8 cellular contexts compared by ENCODE assay signal in the genomic region with DNA sequence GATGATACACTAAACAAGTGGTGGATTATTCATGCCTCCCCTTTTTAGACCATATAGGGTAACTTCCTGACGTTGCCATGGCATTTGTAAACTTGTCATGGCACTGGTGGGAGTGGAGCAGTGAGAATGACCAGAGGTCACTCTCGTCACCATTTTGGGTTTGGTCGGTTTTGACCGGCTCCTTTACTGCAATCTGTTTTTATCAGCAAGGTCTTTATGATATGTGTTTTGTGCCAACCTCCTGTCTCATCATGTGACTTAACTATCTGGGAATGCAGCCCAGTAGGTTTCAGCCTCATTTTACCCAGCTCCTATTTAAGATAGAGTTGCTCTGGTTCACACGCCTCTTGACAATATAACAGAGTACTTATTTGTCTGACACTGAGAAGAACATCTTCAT. TPM values are rescaled to one million over a fixed set of nuclear protein-coding genes. Genes with fewer than 3 reads are reported as not detected.
DNase-seq lines count a peak whose midpoint lies in the region; ATAC-seq and TF ChIP-seq lines count a peak whose summit lies in the region.
"Not testable (repeated sequence)": the region's sequence is repeated elsewhere in the genome, so short reads cannot be mapped to it uniquely, and the experiment has no call there.

No MANE protein-coding gene starts in this region.

- not testable (repeated sequence) for TF ChIP-seq CTCF in CD4-positive, alpha-beta T cell (IDR thresholded peaks at IDR 0.05); fibroblast of the aortic adventitia (IDR thresholded peaks at IDR 0.05; ENCODE audit: insufficient read depth, low read length); psoas muscle (IDR thresholded peaks at IDR 0.05)

- peak overlapping the region; percentile 76 for H3K4me3 ChIP-seq in adipocyte (ENCODE audit: low read length)
- H3K4me3 ChIP-seq in fibroblast of the aortic adventitia (ENCODE audit: low read depth, low read length) = peak overlapping the region; percentile 29
- peak overlapping the region; percentile 26 for H3K4me3 ChIP-seq in psoas muscle
- not testable (repeated sequence) for H3K4me3 ChIP-seq in thymus (ENCODE audit: low read length)

- CTCF ChIA-PET in CD4-positive, alpha-beta T cell (lab: Charles Lee) = not testable (repeated sequence)

- intact Hi-C loops in CD4-positive, alpha-beta T cell (cut with DNase I, micrococcal nuclease); activated T-helper 1 cell treated with anti-CD3 and anti-CD28 coated beads, Interleukin-12 subunit alpha, Interleukin-12 subunit beta, Interleukin-2, Interleukin-4 antibody, amounts not matched to agents 30 ng/mL and 10 ng/mL and 1 ng/mL, durations not matched to agents 14 hours and 24 hours and 36 hours (cut with micrococcal nuclease); psoas muscle (cut with DNase I): not testable (repeated sequence)

- H3K36me3 Mint-ChIP-seq in CD4-positive, alpha-beta T cell (ENCODE audit: low read depth) = peaks cover 58% of the 10 kb centered on the region
- peaks cover 18% of the 10 kb centered on the region for H3K36me3 Mint-ChIP-seq in T-helper 2 cell treated with Interferon-gamma antibody and Interleukin-4, amounts not matched to agents 5 μg/mL and 100 μg/mL, for 36 hours (ENCODE audit: low read depth)
- peaks cover 27% of the 10 kb centered on the region for H3K36me3 Mint-ChIP-seq in activated T-helper 1 cell treated with anti-CD3 and anti-CD28 coated beads, Interleukin-12 subunit alpha, Interleukin-12 subunit beta, Interleukin-2, Interleukin-4 antibody, amounts not matched to agents 30 ng/mL and 10 ng/mL and 1 ng/mL, durations not matched to agents 14 hours and 24 hours and 36 hours (ENCODE audit: low read depth)
- peaks cover 10% of the 10 kb centered on the region for H3K36me3 Mint-ChIP-seq in memory B cell

- not testable (repeated sequence) for H3K27me3 ChIP-seq in CD4-positive, alpha-beta T cell (ENCODE audit: control insufficient read depth, insufficient read depth, low read length); adipocyte (replicated peaks; ENCODE audit: control insufficient read depth, insufficient read depth, low read length); psoas muscle (ENCODE audit: insufficient read depth in 3 of 3, low read length in 2 of 3); thymus (ENCODE audit: control insufficient read depth, insufficient read depth)

- H3K9ac ChIP-seq in adipocyte (ENCODE audit: low read length) = peak overlapping the region; percentile 50

- WGBS in psoas muscle, 3 donors = 43 to 65% (median 57%) methylated on average over 5 of the region's 5 CpGs
- 98% methylated on average over 5 of the region's 5 CpGs for WGBS in thymus

- H3K27ac Mint-ChIP-seq in CD4-positive, alpha-beta T cell = peak overlapping the region; percentile 80
- peak overlapping the region; percentile 67 for H3K27ac Mint-ChIP-seq in T-helper 2 cell treated with Interferon-gamma antibody and Interleukin-4, amounts not matched to agents 5 μg/mL and 100 μg/mL, for 36 hours
- peak overlapping the region; percentile 51 for H3K27ac Mint-ChIP-seq in activated T-helper 1 cell treated with anti-CD3 and anti-CD28 coated beads, Interleukin-12 subunit alpha, Interleukin-12 subunit beta, Interleukin-2, Interleukin-4 antibody, amounts not matched to agents 30 ng/mL and 10 ng/mL and 1 ng/mL, durations not matched to agents 14 hours and 24 hours and 36 hours
- peak overlapping the region; percentile 78 for H3K27ac Mint-ChIP-seq in memory B cell

- not testable (repeated sequence) for H3K36me3 ChIP-seq in adipocyte (ENCODE audit: control insufficient read depth, insufficient read depth, low read length, severe bottlenecking); psoas muscle (ENCODE audit: insufficient read depth in 1 of 2, low read depth in 1 of 2); thymus (ENCODE audit: control insufficient read depth, insufficient read depth)

- peaks cover 85% of the 10 kb centered on the region for H3K4me1 Mint-ChIP-seq in CD4-positive, alpha-beta T cell (ENCODE audit: low read depth)
- H3K4me1 Mint-ChIP-seq in T-helper 2 cell treated with Interferon-gamma antibody and Interleukin-4, amounts not matched to agents 5 μg/mL and 100 μg/mL, for 36 hours (ENCODE audit: low read depth) = peaks cover 69% of the 10 kb centered on the region
- peaks cover 69% of the 10 kb centered on the region for H3K4me1 Mint-ChIP-seq in activated T-helper 1 cell treated with anti-CD3 and anti-CD28 coated beads, Interleukin-12 subunit alpha, Interleukin-12 subunit beta, Interleukin-2, Interleukin-4 antibody, amounts not matched to agents 30 ng/mL and 10 ng/mL and 1 ng/mL, durations not matched to agents 14 hours and 24 hours and 36 hours (ENCODE audit: low read depth)
- peaks cover 42% of the 10 kb centered on the region for H3K4me1 Mint-ChIP-seq in memory B cell

- DNase-seq in CD4-positive, alpha-beta T cell; T-helper 2 cell treated with Interferon-gamma antibody and Interleukin-4, amounts not matched to agents 5 μg/mL and 100 μg/mL, for 36 hours (ENCODE audit: low spot score); activated T-helper 1 cell treated with anti-CD3 and anti-CD28 coated beads, Interleukin-12 subunit alpha, Interleukin-12 subunit beta, Interleukin-2, Interleukin-4 antibody, amounts not matched to agents 30 ng/mL and 10 ng/mL and 1 ng/mL, durations not matched to agents 14 hours and 24 hours and 36 hours (ENCODE audit: low spot score); adipocyte (ENCODE audit: low read depth); memory B cell (ENCODE audit: low spot score in 2 of 2); psoas muscle: not testable (repeated sequence)
- DNase-seq in fibroblast of the aortic adventitia (ENCODE audit: low read depth) = peak; percentile 44

- H3K4me1 ChIP-seq in adipocyte (ENCODE audit: control insufficient read depth, insufficient read depth, low read length) = peaks cover 39% of the 10 kb centered on the region
- peaks cover 39% of the 10 kb centered on the region for H3K4me1 ChIP-seq in psoas muscle
- peaks cover 37% of the 10 kb centered on the region for H3K4me1 ChIP-seq in thymus (ENCODE audit: control insufficient read depth, insufficient read depth, low read length)

- ATAC-seq in CD4-positive, alpha-beta T cell (ENCODE audit: poor library complexity); memory B cell (ENCODE audit: low read depth): not testable (repeated sequence)
- ATAC-seq in psoas muscle = peak in 1 of 4 donors; percentile 40

- not testable (repeated sequence) for H3K9me3 ChIP-seq in CD4-positive, alpha-beta T cell (ENCODE audit: control insufficient read depth, low read length); adipocyte (ENCODE audit: control insufficient read depth, low read length); psoas muscle; thymus (ENCODE audit: control insufficient read depth)

- not testable (repeated sequence) for H3K27ac ChIP-seq in CD4-positive, alpha-beta T cell (ENCODE audit: low read depth, low read length); psoas muscle
- H3K27ac ChIP-seq in thymus (ENCODE audit: low read depth) = peak overlapping the region; percentile 0

- POLR2A ChIA-PET in CD4-positive, alpha-beta T cell (lab: Charles Lee) = not testable (repeated sequence)

- H3K4me3 Mint-ChIP-seq in CD4-positive, alpha-beta T cell = peak overlapping the region; percentile 61
- H3K4me3 Mint-ChIP-seq in T-helper 2 cell treated with Interferon-gamma antibody and Interleukin-4, amounts not matched to agents 5 μg/mL and 100 μg/mL, for 36 hours; activated T-helper 1 cell treated with anti-CD3 and anti-CD28 coated beads, Interleukin-12 subunit alpha, Interleukin-12 subunit beta, Interleukin-2, Interleukin-4 antibody, amounts not matched to agents 30 ng/mL and 10 ng/mL and 1 ng/mL, durations not matched to agents 14 hours and 24 hours and 36 hours; memory B cell: not testable (repeated sequence)

- H3K9me3 Mint-ChIP-seq in CD4-positive, alpha-beta T cell; T-helper 2 cell treated with Interferon-gamma antibody and Interleukin-4, amounts not matched to agents 5 μg/mL and 100 μg/mL, for 36 hours; activated T-helper 1 cell treated with anti-CD3 and anti-CD28 coated beads, Interleukin-12 subunit alpha, Interleukin-12 subunit beta, Interleukin-2, Interleukin-4 antibody, amounts not matched to agents 30 ng/mL and 10 ng/mL and 1 ng/mL, durations not matched to agents 14 hours and 24 hours and 36 hours; memory B cell: not testable (repeated sequence)

- not testable (repeated sequence) for H3K27me3 Mint-ChIP-seq in CD4-positive, alpha-beta T cell; T-helper 2 cell treated with Interferon-gamma antibody and Interleukin-4, amounts not matched to agents 5 μg/mL and 100 μg/mL, for 36 hours (ENCODE audit: low read depth); activated T-helper 1 cell treated with anti-CD3 and anti-CD28 coated beads, Interleukin-12 subunit alpha, Interleukin-12 subunit beta, Interleukin-2, Interleukin-4 antibody, amounts not matched to agents 30 ng/mL and 10 ng/mL and 1 ng/mL, durations not matched to agents 14 hours and 24 hours and 36 hours (ENCODE audit: insufficient read depth); memory B cell

RNA-seq across cellular contexts. Expression of a gene that starts 22.2 kb away (rescaled TPM):
- total RNA-seq in CD4-positive, alpha-beta T cell = 100 to 1,000 TPM; 203 to 207 TPM
- total RNA-seq in activated T-helper 1 cell treated with anti-CD3 and anti-CD28 coated beads, Interleukin-12 subunit alpha, Interleukin-12 subunit beta, Interleukin-2, Interleukin-4 antibody, amounts not matched to agents 30 ng/mL and 10 ng/mL and 1 ng/mL, durations not matched to agents 14 hours and 24 hours and 36 hours = 49.1 and 49.9 TPM in 2 replicates
- total RNA-seq in fibroblast of the aortic adventitia (ENCODE audit: low replicate concordance) (29.9 and 36.3 TPM in 2 replicates), psoas muscle (10 to 100 TPM; 30.8 to 39.7 (median 33.8) TPM)
- polyA plus RNA-seq in psoas muscle (10 to 100 TPM in 2 of 3 donors, 1 to 10 TPM in 1; 4.5 to 36.3 (median 16.0) TPM), thymus (36.0 TPM)
